In the genomic region with DNA sequence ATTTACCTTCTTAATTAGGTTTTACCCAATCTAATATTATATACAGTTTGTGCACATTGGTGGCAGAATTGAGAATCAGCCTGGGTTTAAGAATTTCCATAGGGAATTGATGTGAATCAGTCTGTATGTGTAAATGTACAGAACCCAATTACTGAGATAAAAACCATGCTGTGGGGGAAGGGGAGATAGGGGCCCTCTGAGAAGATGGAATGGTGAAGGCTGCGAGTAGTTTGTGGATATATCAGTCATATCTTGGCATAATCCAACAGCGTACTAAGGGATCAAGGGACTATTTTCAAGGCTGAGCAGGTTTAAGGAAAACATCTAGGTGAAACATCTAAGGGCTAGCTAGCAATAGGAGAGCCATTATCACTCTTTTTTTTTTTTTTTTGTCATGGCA, we compare ENCODE assay signal across 23 cellular contexts. TPM values are rescaled to one million over a fixed set of nuclear protein-coding genes. Genes with fewer than 3 reads are reported as not detected.
DNase-seq lines count a peak whose midpoint lies in the region; ATAC-seq, FAIRE-seq and TF ChIP-seq lines count a peak whose summit lies in the region.
"Had no signal": no experiment of that assay in that cellular context is flagged by ENCODE, and none has a peak within 500 bp of the region (broad histone marks: within the 10 kb centered on the region; RNA-seq: fewer than 3 reads in every experiment).

No MANE protein-coding gene starts in this region.

- peak; percentile 10 for TF ChIP-seq EP300 in neural cell (conservative IDR thresholded peaks at IDR 0.05; ENCODE audit: poor library complexity, severe bottlenecking)

- no peaks in the 10 kb centered on the region for H3K9me3 ChIP-seq in CD4-positive, CD25-positive, alpha-beta regulatory T cell (ENCODE audit: control insufficient read depth in 2 of 2, low read length in 2 of 2)
- no peaks in the 10 kb centered on the region for H3K9me3 ChIP-seq in astrocyte (ENCODE audit: insufficient read depth, low read depth, low read length)
- H3K9me3 ChIP-seq in neural cell (ENCODE audit: low read length): no peaks in the 10 kb centered on the region

- peaks cover 84% of the 10 kb centered on the region for H3K36me3 Mint-ChIP-seq in activated T-cell treated with anti-CD3 and anti-CD28 coated beads, Interleukin-2, amount 50 U/mL, for 24 hours (ENCODE audit: low read depth)
- H3K36me3 Mint-ChIP-seq in CD4-positive, CD25-positive, alpha-beta regulatory T cell: peaks cover 23% of the 10 kb centered on the region
- H3K36me3 Mint-ChIP-seq in astrocyte (ENCODE audit: low read depth, unreplicated experiment): peaks cover 10% of the 10 kb centered on the region
- H3K36me3 Mint-ChIP-seq: IgD-negative memory B cell had no signal

- H3K27ac Mint-ChIP-seq in activated T-cell treated with anti-CD3 and anti-CD28 coated beads, Interleukin-2, amount 50 U/mL, for 24 hours: peak overlapping the region; percentile 96
- H3K27ac Mint-ChIP-seq in CD4-positive, CD25-positive, alpha-beta regulatory T cell: peak overlapping the region in 2 of 3 donors; percentile 27 to 55
- H3K27ac Mint-ChIP-seq in astrocyte (ENCODE audit: unreplicated experiment): no peak overlapping the region
- H3K27ac Mint-ChIP-seq: CD4-positive, alpha-beta T cell; IgD-negative memory B cell had no signal

- TF ChIP-seq POLR2A in erythroblast (IDR thresholded peaks at IDR 0.05; ENCODE audit: low read length): no peak

- H3K4me2 ChIP-seq in astrocyte (ENCODE audit: low read length) (no peak overlapping the region), neural cell (ENCODE audit: low read length) (no peak overlapping the region)

- H4K20me1 ChIP-seq in astrocyte (ENCODE audit: insufficient read depth, low read length) (peaks cover 47% of the 10 kb centered on the region), neural cell (ENCODE audit: insufficient read depth) (no peaks in the 10 kb centered on the region)

- H3K4me3 Mint-ChIP-seq in activated T-cell treated with anti-CD3 and anti-CD28 coated beads, Interleukin-2, amount 50 U/mL, for 24 hours: no peak overlapping the region
- H3K4me3 Mint-ChIP-seq in CD4-positive, CD25-positive, alpha-beta regulatory T cell: no peak overlapping the region
- peak overlapping the region; percentile 11 for H3K4me3 Mint-ChIP-seq in astrocyte (ENCODE audit: unreplicated experiment)
- H3K4me3 Mint-ChIP-seq: CD4-positive, alpha-beta T cell; IgD-negative memory B cell had no signal

- peaks cover 73% of the 10 kb centered on the region for H3K79me2 ChIP-seq in astrocyte (ENCODE audit: insufficient read depth, low read length)
- peaks cover 32% of the 10 kb centered on the region for H3K79me2 ChIP-seq in neural cell (replicated peaks; ENCODE audit: insufficient read depth, low read length)

- H3F3A ChIP-seq in neural cell (ENCODE audit: insufficient read depth, low read length, poor library complexity, severe bottlenecking): no peaks in the 10 kb centered on the region

- no peak for TF ChIP-seq RAD21 in neural cell (conservative IDR thresholded peaks at IDR 0.05)

- no peaks in the 10 kb centered on the region for H3K9me3 Mint-ChIP-seq in activated T-cell treated with anti-CD3 and anti-CD28 coated beads, Interleukin-2, amount 50 U/mL, for 24 hours
- H3K9me3 Mint-ChIP-seq in CD4-positive, CD25-positive, alpha-beta regulatory T cell: no peaks in the 10 kb centered on the region
- no peaks in the 10 kb centered on the region for H3K9me3 Mint-ChIP-seq in astrocyte (ENCODE audit: unreplicated experiment)
- H3K9me3 Mint-ChIP-seq: CD4-positive, alpha-beta T cell; IgD-negative memory B cell had no signal

- FAIRE-seq in astrocyte (lab: Jason Lieb, UNC): no peak

- no peak overlapping the region for H2AFZ ChIP-seq in astrocyte (ENCODE audit: low read depth, low read length)
- no peak overlapping the region for H2AFZ ChIP-seq in neural cell (ENCODE audit: low read depth, low read length)

- no peaks in the 10 kb centered on the region for H3K27me3 Mint-ChIP-seq in activated T-cell treated with anti-CD3 and anti-CD28 coated beads, Interleukin-2, amount 50 U/mL, for 24 hours
- H3K27me3 Mint-ChIP-seq in CD4-positive, CD25-positive, alpha-beta regulatory T cell: no peaks in the 10 kb centered on the region
- no peaks in the 10 kb centered on the region for H3K27me3 Mint-ChIP-seq in astrocyte (ENCODE audit: low read depth, unreplicated experiment)
- H3K27me3 Mint-ChIP-seq: CD4-positive, alpha-beta T cell; IgD-negative memory B cell had no signal

- no peaks in the 10 kb centered on the region for H3K4me1 ChIP-seq in CD4-positive, CD25-positive, alpha-beta regulatory T cell (ENCODE audit: control insufficient read depth, insufficient read depth, low read length, poor library complexity, severe bottlenecking)
- peaks cover 3% of the 10 kb centered on the region for H3K4me1 ChIP-seq in astrocyte (ENCODE audit: insufficient read depth, low read length)

- H3K9me2 ChIP-seq in neural cell (ENCODE audit: insufficient read depth, low read length): no peaks in the 10 kb centered on the region

- no peak for DNase-seq in activated T-cell treated with anti-CD3 and anti-CD28 coated beads, Interleukin-2, amount 50 U/mL, for 24 hours
- DNase-seq in activated T-cell treated with anti-CD3 and anti-CD28 coated beads for 4 hours (no peak), astrocyte (ENCODE audit: low read depth) (no peak), erythroblast (lab: John Stamatoyannopoulos, UW) (no peak), ureter (ENCODE audit: low spot score) (no peak)
- DNase-seq in CD4-positive, CD25-positive, alpha-beta regulatory T cell: no peak
- DNase-seq: CD4-positive, alpha-beta T cell; COR-L47; DMS79; H7; MV-4-11; NCI-H1105 treated with DMSO at 0.1 percent for 48 hours; NCI-H2029 treated with DMSO at 0.1 percent for 48 hours; NCI-H345; NCI-H524; NCI-H774; NK-92 treated with Interleukin-12 subunit alpha and Interleukin-12 subunit beta, amount 100 ng/mL, for 24 hours had no signal

- no peak overlapping the region for H3K4me3 ChIP-seq in CD4-positive, CD25-positive, alpha-beta regulatory T cell (ENCODE audit: low read depth, low read length)
- H3K4me3 ChIP-seq in astrocyte (ENCODE audit: insufficient read depth, low read depth, low read length): no peak overlapping the region
- H3K4me3 ChIP-seq in neural cell (ENCODE audit: low read length): peak overlapping the region; percentile 25

- peaks cover 71% of the 10 kb centered on the region for H3K4me1 Mint-ChIP-seq in activated T-cell treated with anti-CD3 and anti-CD28 coated beads, Interleukin-2, amount 50 U/mL, for 24 hours (ENCODE audit: low read depth)
- peaks cover 19 to 58% (median 37%) of the 10 kb centered on the region in 4 donors for H3K4me1 Mint-ChIP-seq in CD4-positive, CD25-positive, alpha-beta regulatory T cell
- H3K4me1 Mint-ChIP-seq in astrocyte (ENCODE audit: low read depth, unreplicated experiment): peaks cover 34% of the 10 kb centered on the region

- H3K9ac ChIP-seq in astrocyte (ENCODE audit: low read length) (no peak overlapping the region), neural cell (ENCODE audit: low read length) (no peak overlapping the region)

- H3K27ac ChIP-seq in CD4-positive, CD25-positive, alpha-beta regulatory T cell (ENCODE audit: insufficient read depth, low read length, poor library complexity, severe bottlenecking): no peak overlapping the region
- H3K27ac ChIP-seq in astrocyte (ENCODE audit: low read depth, low read length): no peak overlapping the region
- H3K27ac ChIP-seq in neural cell (ENCODE audit: low read length): peak overlapping the region; percentile 30
- H3K27ac ChIP-seq: RWPE1 had no signal

- TF ChIP-seq CTCF in astrocyte (IDR thresholded peaks at IDR 0.05; ENCODE audit: insufficient read depth, low read depth, low read length): no peak
- TF ChIP-seq CTCF in neural cell (IDR thresholded peaks at IDR 0.05; ENCODE audit: poor library complexity, severe bottlenecking): no peak

- ATAC-seq in CD4-positive, CD25-positive, alpha-beta regulatory T cell (ENCODE audit: low read depth in 2 of 2): no peak

- peaks cover 16% of the 10 kb centered on the region for H3K36me3 ChIP-seq in CD4-positive, CD25-positive, alpha-beta regulatory T cell (ENCODE audit: control insufficient read depth, insufficient read depth, low read length)
- H3K36me3 ChIP-seq in astrocyte (ENCODE audit: insufficient read depth, low read length) (peaks cover 34% of the 10 kb centered on the region), neural cell (ENCODE audit: insufficient read depth, low read length) (no peaks in the 10 kb centered on the region)

- no peaks in the 10 kb centered on the region for H3K27me3 ChIP-seq in CD4-positive, CD25-positive, alpha-beta regulatory T cell (ENCODE audit: control insufficient read depth, insufficient read depth, low read length)
- no peaks in the 10 kb centered on the region for H3K27me3 ChIP-seq in astrocyte (ENCODE audit: insufficient read depth, low read length)
- H3K27me3 ChIP-seq in neural cell (ENCODE audit: insufficient read depth, low read depth, low read length): no peaks in the 10 kb centered on the region

TF ChIP-seq in neural cell, 6 proteins besides CTCF, POLR2A, EP300 and RAD21:
- TF ChIP-seq TAF1 (IDR thresholded peaks at IDR 0.05; ENCODE audit: low read depth) (no peak), POLR2AphosphoS5 (IDR thresholded peaks at IDR 0.05) (peak; percentile 19)

RNA-seq across cellular contexts. Expression of a gene that starts 6.7 kb away (rescaled TPM):
- total RNA-seq in CD4-positive, CD25-positive, alpha-beta regulatory T cell: 30.4 TPM
- polyA plus RNA-seq in CD4-positive, CD25-positive, alpha-beta regulatory T cell: 10 to 100 TPM; 12.8 to 16.8 (median 14.9) TPM
- total RNA-seq in astrocyte: 101 and 108 TPM in 2 replicates
- polyA plus RNA-seq in neural cell: 32.7 and 33.4 TPM in 2 replicates
- polyA minus RNA-seq in neural cell: 45.0 and 52.1 TPM in 2 replicates
- 180 TPM for total RNA-seq in ureter

RNA-seq across cellular contexts. Expression of a gene that starts 37.2 kb away (rescaled TPM):
- not detected for total RNA-seq in CD4-positive, CD25-positive, alpha-beta regulatory T cell
- not detected for polyA plus RNA-seq in CD4-positive, CD25-positive, alpha-beta regulatory T cell
- not detected in 2 replicates for total RNA-seq in astrocyte
- not detected in 2 replicates for polyA plus RNA-seq in neural cell
- polyA minus RNA-seq in neural cell: not detected in 2 replicates
- total RNA-seq in ureter: not detected
- total RNA-seq: A673; CD4-positive, alpha-beta T cell; H7; M059J had no signal
- polyA plus RNA-seq: BJ, IgD-negative memory B cell had no signal
